Comparison of ENCODE assay signal across 13 cellular contexts in the genomic region with DNA sequence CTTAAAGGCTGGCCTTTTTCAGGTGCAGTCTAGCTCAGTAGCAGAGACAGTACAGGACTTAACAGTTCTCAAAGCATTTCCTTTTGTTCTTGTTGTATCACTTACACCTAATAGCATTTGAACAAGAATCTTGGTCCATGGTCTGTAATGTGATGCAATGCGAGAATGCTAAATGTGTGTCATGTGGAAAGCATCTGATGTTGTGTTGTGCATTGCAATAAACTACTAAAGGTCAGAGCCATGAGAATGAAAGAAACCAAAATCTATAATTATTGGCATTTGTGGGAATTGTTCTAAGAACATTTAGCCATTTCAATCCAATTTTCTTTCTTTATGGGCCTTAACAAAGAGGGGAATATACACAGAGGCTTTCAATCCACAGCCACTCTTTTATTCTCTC.
DNase-seq lines count a peak whose midpoint lies in the region; ATAC-seq and TF ChIP-seq lines count a peak whose summit lies in the region.
"Had no signal": no experiment of that assay in that cellular context is flagged by ENCODE, and none has a peak within 500 bp of the region (broad histone marks: within the 10 kb centered on the region; RNA-seq: fewer than 3 reads in every experiment).

No MANE protein-coding gene starts in this region.

- DNase-seq in HAP-1 (ENCODE audit: low spot score in 2 of 2) (peak; percentile 46 to 92), HCEC 1CT (peak; percentile 37), choroid plexus epithelial cell (ENCODE audit: low read depth) (peak; percentile 44), renal cortical epithelial cell (ENCODE audit: low read depth) (peak; percentile 3), SKM-1 treated with dmso at 0.1 percent for 144 hours (lab: John Stamatoyannopoulos, UW; ENCODE audit: unreplicated experiment) (no peak)
- DNase-seq: BE2C; CD4-positive, alpha-beta memory T cell; DMS79; H7 had no signal

- TF ChIP-seq CTCF in choroid plexus epithelial cell (conservative IDR thresholded peaks at IDR 0.05; ENCODE audit: low read depth, low read length) = no peak

- no peaks in the 10 kb centered on the region for H3K27me3 ChIP-seq in HAP-1 (ENCODE audit: low read depth)
- H3K27me3 ChIP-seq: BE2C had no signal

- no peak for ATAC-seq in HG03469 (IDR thresholded peaks at IDR 0.05; ENCODE audit: unreplicated experiment)
- ATAC-seq: A549, GM12878, GM23338 had no signal

- in situ Hi-C loops in HAP-1 (cut with MboI; ENCODE audit: low sequenced_read_pairs) = no loop called here

- H3K4me3 ChIP-seq in HAP-1 = no peak overlapping the region
- H3K4me3 ChIP-seq in choroid plexus epithelial cell (ENCODE audit: low read depth, low read length) = no peak overlapping the region
- H3K4me3 ChIP-seq: A549, GM12878, GM23338 had no signal

- no peaks in the 10 kb centered on the region for H3K9me3 ChIP-seq in HAP-1
- H3K9me3 ChIP-seq: BE2C had no signal

- H3K4me1 ChIP-seq in HAP-1 = peaks cover 33% of the 10 kb centered on the region
- H3K4me1 ChIP-seq: A549, BE2C had no signal

- no peaks in the 10 kb centered on the region for H3K36me3 ChIP-seq in HAP-1 (replicated peaks)
- H3K36me3 ChIP-seq: BE2C had no signal
